In the genomic region with DNA sequence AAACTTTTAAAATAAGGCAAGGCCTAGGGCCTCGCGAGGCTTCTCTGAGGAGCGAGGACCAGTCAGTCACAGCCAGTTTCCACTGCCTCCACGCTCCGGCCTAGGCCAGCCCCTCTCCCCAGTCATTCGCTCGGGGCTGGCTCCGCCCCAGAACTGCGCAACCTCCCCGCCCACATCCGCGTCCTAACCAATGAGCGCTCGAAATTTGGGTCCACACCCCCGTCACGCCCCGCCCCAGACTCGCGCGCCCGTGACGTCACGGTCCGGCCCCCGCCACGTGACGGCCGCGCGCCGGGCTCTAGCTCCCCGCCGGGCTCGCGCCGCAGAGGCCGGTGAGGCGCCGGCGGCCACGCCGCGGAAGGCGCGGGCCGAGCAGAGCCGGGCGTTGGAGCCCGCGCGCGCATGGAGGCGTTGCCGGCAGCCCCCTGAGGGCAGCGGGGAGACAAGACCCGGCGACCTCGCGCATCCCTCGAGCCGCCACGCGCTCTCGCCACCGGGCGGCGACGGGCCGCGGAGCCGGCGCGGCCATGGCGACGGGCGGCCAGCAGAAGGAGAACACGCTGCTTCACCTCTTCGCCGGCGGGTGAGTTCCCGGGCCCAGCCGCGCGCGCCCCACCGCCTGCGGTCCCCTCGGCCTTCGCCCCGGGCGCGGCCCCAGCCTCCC, we compare ENCODE assay signal across 8 cellular contexts. TPM values are rescaled to one million over a fixed set of nuclear protein-coding genes. Genes with fewer than 3 reads are reported as not detected.
DNase-seq lines count a peak whose midpoint lies in the region; ATAC-seq and TF ChIP-seq lines count a peak whose summit lies in the region.

A gene with protein sequence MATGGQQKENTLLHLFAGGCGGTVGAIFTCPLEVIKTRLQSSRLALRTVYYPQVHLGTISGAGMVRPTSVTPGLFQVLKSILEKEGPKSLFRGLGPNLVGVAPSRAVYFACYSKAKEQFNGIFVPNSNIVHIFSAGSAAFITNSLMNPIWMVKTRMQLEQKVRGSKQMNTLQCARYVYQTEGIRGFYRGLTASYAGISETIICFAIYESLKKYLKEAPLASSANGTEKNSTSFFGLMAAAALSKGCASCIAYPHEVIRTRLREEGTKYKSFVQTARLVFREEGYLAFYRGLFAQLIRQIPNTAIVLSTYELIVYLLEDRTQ (plus strand): TSS at position 301 of the 664 bp plus-strand sequence. CDS start 227 bp downstream, at position 528.

- no peaks in the 10 kb centered on the region for H3K27me3 Mint-ChIP-seq in IgD-negative memory B cell

- peak within 1 kb of the TSS; percentile 87 to 91 for H3K27ac ChIP-seq in mucosa of rectum (ENCODE audit: low read depth in 2 of 2, low read length in 2 of 2)

- no peaks in the 10 kb centered on the region for H3K36me3 ChIP-seq in mucosa of rectum (ENCODE audit: control insufficient read depth in 2 of 2, insufficient read depth in 2 of 2, low read length in 2 of 2)

- peak; percentile 92 for ATAC-seq in GM21576 (IDR thresholded peaks at IDR 0.05; ENCODE audit: unreplicated experiment)

- H3K4me3 ChIP-seq in mucosa of rectum (ENCODE audit: low read length in 2 of 2): peak within 1 kb of the TSS; percentile 70 to 82

- H3K27me3 ChIP-seq in mucosa of rectum (ENCODE audit: control insufficient read depth in 2 of 2, insufficient read depth in 2 of 2, low read length in 2 of 2): no peaks in the 10 kb centered on the region

- H3K9ac ChIP-seq in mucosa of rectum (ENCODE audit: low read depth in 1 of 2, low read length in 2 of 2): peak within 1 kb of the TSS; percentile 74 to 75

- H3K4me3 Mint-ChIP-seq in IgD-negative memory B cell: peak within 1 kb of the TSS; percentile 91 to 96 (median 95)

- peak within 1 kb of the TSS; percentile 96 to 97 (median 97) for H3K27ac Mint-ChIP-seq in IgD-negative memory B cell

- no peaks in the 10 kb centered on the region for H3K9me3 Mint-ChIP-seq in IgD-negative memory B cell

- peaks cover 21 to 27% of the 10 kb centered on the region in 2 donors for H3K4me1 ChIP-seq in mucosa of rectum (ENCODE audit: control insufficient read depth in 2 of 2, insufficient read depth in 2 of 2, low read length in 2 of 2)

- H3K4me1 Mint-ChIP-seq in IgD-negative memory B cell: peaks cover 15 to 25% (median 21%) of the 10 kb centered on the region in 3 donors

- DNase-seq in DMS153 (lab: John Stamatoyannopoulos, UW) (peak; percentile 98), OCI-M1 (lab: John Stamatoyannopoulos, UW) (peak; percentile 97), activated T-cell treated with anti-CD3 and anti-CD28 coated beads for 48 hours (ENCODE audit: low read depth) (peak; percentile 98), erythroblast (lab: John Stamatoyannopoulos, UW) (peak; percentile 96 to 99)
- DNase-seq in stimulated activated CD8-positive, alpha-beta memory T cell treated with anti-CD3 and anti-CD28 coated beads, Interleukin-4, amount 100 ng/mL, for 4 hours (ENCODE audit: low read depth in 2 of 2, low spot score in 1 of 2): peak; percentile 94 to 97

- no peaks in the 10 kb centered on the region for H3K36me3 Mint-ChIP-seq in IgD-negative memory B cell

- TF ChIP-seq POLR2A in erythroblast (IDR thresholded peaks at IDR 0.05; ENCODE audit: low read length): peak; percentile 94

- H3K9me3 ChIP-seq in mucosa of rectum (ENCODE audit: control insufficient read depth in 2 of 2, low read length in 2 of 2): no peaks in the 10 kb centered on the region

RNA-seq across cellular contexts. Expression of the gene that starts here (rescaled TPM):
- polyA plus RNA-seq in IgD-negative memory B cell: 7.5 TPM

Comparison
In these comparisons a context has a peak if more than half of its experiments do, and no peak if none do; other contexts are left out.
1. Peak in every context shown above with its lines: DNase-seq, ATAC-seq, H3K4me3 ChIP-seq and H3K27ac ChIP-seq.